ENCODE assay signal across 17 cellular contexts in the genomic region with DNA sequence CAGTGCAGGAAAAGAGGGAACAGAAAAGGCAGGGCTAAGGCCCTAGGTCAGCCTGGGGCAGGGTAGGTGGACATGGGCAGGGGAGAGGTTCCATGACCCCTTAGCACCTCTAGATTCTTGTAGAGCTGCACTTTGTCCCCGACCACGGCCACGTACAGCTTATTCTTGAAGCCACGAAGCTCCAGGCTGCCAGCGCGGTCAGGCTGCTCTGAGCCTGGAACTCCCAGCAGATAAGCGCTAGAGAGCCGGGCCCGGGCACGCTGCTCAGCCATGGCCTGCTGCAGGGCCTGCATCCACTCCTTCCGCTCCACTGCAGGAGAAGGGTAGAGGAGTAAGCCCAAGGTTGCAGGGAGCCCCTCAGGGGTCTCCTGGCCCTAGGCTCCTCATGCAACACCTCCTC. TPM values are rescaled to one million over a fixed set of nuclear protein-coding genes. Genes with fewer than 3 reads are reported as not detected.
DNase-seq lines count a peak whose midpoint lies in the region; ATAC-seq and TF ChIP-seq lines count a peak whose summit lies in the region.
"Had no signal": no experiment of that assay in that cellular context is flagged by ENCODE, and none has a peak within 500 bp of the region (broad histone marks: within the 10 kb centered on the region; RNA-seq: fewer than 3 reads in every experiment).

No MANE protein-coding gene starts in this region.

- H3K9me3 Mint-ChIP-seq in activated naive CD4-positive, alpha-beta T cell treated with anti-CD3 and anti-CD28 coated beads, Interleukin-2, amount 10 ng/mL, durations not matched to agents 7 days and 5 days: no peaks in the 10 kb centered on the region
- no peaks in the 10 kb centered on the region for H3K9me3 Mint-ChIP-seq in activated naive CD4-positive, alpha-beta T cell treated with anti-CD3 and anti-CD28 coated beads, Interleukin-2, amount 50 U/mL, for 72 hours
- H3K9me3 Mint-ChIP-seq in H9: no peaks in the 10 kb centered on the region
- no peaks in the 10 kb centered on the region for H3K9me3 Mint-ChIP-seq in activated CD8-positive, alpha-beta memory T cell treated with anti-CD3 and anti-CD28 coated beads, Interleukin-2, amount 10 ng/mL, durations not matched to agents 7 days and 5 days (ENCODE audit: low read depth)
- H3K9me3 Mint-ChIP-seq: CD14-positive monocyte; CD4-positive, alpha-beta memory T cell had no signal

- H3K4me1 Mint-ChIP-seq in activated naive CD4-positive, alpha-beta T cell treated with anti-CD3 and anti-CD28 coated beads, Interleukin-2, amount 10 ng/mL, durations not matched to agents 7 days and 5 days: no peaks in the 10 kb centered on the region
- peaks cover 32 to 50% of the 10 kb centered on the region in 2 experiments for H3K4me1 Mint-ChIP-seq in H9
- H3K4me1 Mint-ChIP-seq in activated CD8-positive, alpha-beta memory T cell treated with anti-CD3 and anti-CD28 coated beads, Interleukin-2, amount 10 ng/mL, durations not matched to agents 7 days and 5 days: peaks cover 7% of the 10 kb centered on the region

- peak overlapping the region; percentile 49 for H3K27ac Mint-ChIP-seq in activated naive CD4-positive, alpha-beta T cell treated with anti-CD3 and anti-CD28 coated beads, Interleukin-2, amount 10 ng/mL, durations not matched to agents 7 days and 5 days
- peak overlapping the region in 1 of 2 donors; percentile 7 for H3K27ac Mint-ChIP-seq in activated naive CD4-positive, alpha-beta T cell treated with anti-CD3 and anti-CD28 coated beads, Interleukin-2, amount 50 U/mL, for 72 hours
- H3K27ac Mint-ChIP-seq in H9: peak overlapping the region in 2 of 3 experiments; percentile 5 to 64; a peak in 1 of 7 replicates
- H3K27ac Mint-ChIP-seq in activated CD8-positive, alpha-beta memory T cell treated with anti-CD3 and anti-CD28 coated beads, Interleukin-2, amount 10 ng/mL, durations not matched to agents 7 days and 5 days: no peak overlapping the region

- H3K27me3 Mint-ChIP-seq in activated naive CD4-positive, alpha-beta T cell treated with anti-CD3 and anti-CD28 coated beads, Interleukin-2, amount 10 ng/mL, durations not matched to agents 7 days and 5 days: no peaks in the 10 kb centered on the region
- H3K27me3 Mint-ChIP-seq in H9 (ENCODE audit: low read depth): no peaks in the 10 kb centered on the region
- H3K27me3 Mint-ChIP-seq in activated CD8-positive, alpha-beta memory T cell treated with anti-CD3 and anti-CD28 coated beads, Interleukin-2, amount 10 ng/mL, durations not matched to agents 7 days and 5 days: no peaks in the 10 kb centered on the region
- H3K27me3 Mint-ChIP-seq: CD4-positive, alpha-beta memory T cell had no signal

- TF ChIP-seq CTCF in H9 (conservative IDR thresholded peaks at IDR 0.05) (no peak), osteoblast (IDR thresholded peaks at IDR 0.05; ENCODE audit: extremely low read depth, low read depth, low read length) (no peak), psoas muscle (IDR thresholded peaks at IDR 0.05) (no peak)

- H4K5ac ChIP-seq in H9 (ENCODE audit: insufficient read length, low read depth, low read length): no peak overlapping the region

- H3K4me1 ChIP-seq in H9 (ENCODE audit: insufficient read depth, low read length): peaks cover 5% of the 10 kb centered on the region; the same call in 1 of the 2 replicates
- H3K4me1 ChIP-seq in iPS-15b (ENCODE audit: control insufficient read depth, insufficient read depth, low read length): peaks cover 9% of the 10 kb centered on the region
- H3K4me1 ChIP-seq in osteoblast (ENCODE audit: insufficient read depth, low read length): peaks cover 7% of the 10 kb centered on the region
- no peaks in the 10 kb centered on the region for H3K4me1 ChIP-seq in psoas muscle

- H3K4me3 ChIP-seq in iPS-15b (ENCODE audit: low read depth, low read length) (no peak overlapping the region), osteoblast (ENCODE audit: insufficient read depth, low read length) (no peak overlapping the region), psoas muscle (no peak overlapping the region)
- H3K4me3 ChIP-seq: BLaER1, GM23248 had no signal

- H2AK5ac ChIP-seq in H9 (ENCODE audit: insufficient read length, low read length): no peak overlapping the region

- peaks cover 21% of the 10 kb centered on the region for H3K36me3 ChIP-seq in iPS-15b (ENCODE audit: control insufficient read depth, insufficient read depth, low read length)
- H3K36me3 ChIP-seq in osteoblast (ENCODE audit: insufficient read depth, low read length): peaks cover 29% of the 10 kb centered on the region
- H3K36me3 ChIP-seq in psoas muscle (ENCODE audit: insufficient read depth in 1 of 2, low read depth in 1 of 2): peaks cover 0 to 65% of the 10 kb centered on the region in 2 donors

- H3T11ph ChIP-seq in H9 (ENCODE audit: low read length): no peak overlapping the region

- no peak overlapping the region for H3K4ac ChIP-seq in H9 (ENCODE audit: low read depth, low read length)

- H4K20me1 ChIP-seq in H9 (ENCODE audit: control insufficient read depth, insufficient read depth, insufficient read length) (peaks cover 4% of the 10 kb centered on the region), osteoblast (ENCODE audit: insufficient read depth, low read length) (peaks cover 43% of the 10 kb centered on the region)

- no peak overlapping the region for H4K8ac ChIP-seq in H9 (replicated peaks; ENCODE audit: insufficient read length, low read depth, low read length)

- H2BK15ac ChIP-seq in H9 (ENCODE audit: low read depth, low read length): no peak overlapping the region

- no peaks in the 10 kb centered on the region for H3K27me3 ChIP-seq in H9 (ENCODE audit: insufficient read depth, low read length)
- no peaks in the 10 kb centered on the region for H3K27me3 ChIP-seq in iPS-15b (ENCODE audit: control insufficient read depth, insufficient read depth, low read length)
- no peaks in the 10 kb centered on the region for H3K27me3 ChIP-seq in osteoblast (ENCODE audit: insufficient read depth, low read length)
- no peaks in the 10 kb centered on the region for H3K27me3 ChIP-seq in psoas muscle (ENCODE audit: insufficient read depth in 3 of 3, low read length in 2 of 3)
- H3K27me3 ChIP-seq: BLaER1 had no signal

- no peaks in the 10 kb centered on the region for H3K79me2 ChIP-seq in H9 (ENCODE audit: insufficient read depth, low read length)
- peaks cover 29% of the 10 kb centered on the region for H3K79me2 ChIP-seq in osteoblast (ENCODE audit: insufficient read depth, low read length)

- peaks cover 52% of the 10 kb centered on the region for H3K36me3 Mint-ChIP-seq in activated naive CD4-positive, alpha-beta T cell treated with anti-CD3 and anti-CD28 coated beads, Interleukin-2, amount 10 ng/mL, durations not matched to agents 7 days and 5 days
- no peaks in the 10 kb centered on the region for H3K36me3 Mint-ChIP-seq in activated naive CD4-positive, alpha-beta T cell treated with anti-CD3 and anti-CD28 coated beads, Interleukin-2, amount 50 U/mL, for 72 hours
- H3K36me3 Mint-ChIP-seq in H9 (ENCODE audit: insufficient read depth in 1 of 3, low read depth in 3 of 3): peaks cover 13 to 46% (median 27%) of the 10 kb centered on the region in 3 experiments; a peak in 6 of 7 replicates
- peaks cover 10% of the 10 kb centered on the region for H3K36me3 Mint-ChIP-seq in activated CD8-positive, alpha-beta memory T cell treated with anti-CD3 and anti-CD28 coated beads, Interleukin-2, amount 10 ng/mL, durations not matched to agents 7 days and 5 days

- no peak overlapping the region for H3K4me3 Mint-ChIP-seq in activated naive CD4-positive, alpha-beta T cell treated with anti-CD3 and anti-CD28 coated beads, Interleukin-2, amount 10 ng/mL, durations not matched to agents 7 days and 5 days
- no peak overlapping the region for H3K4me3 Mint-ChIP-seq in H9
- H3K4me3 Mint-ChIP-seq in activated CD8-positive, alpha-beta memory T cell treated with anti-CD3 and anti-CD28 coated beads, Interleukin-2, amount 10 ng/mL, durations not matched to agents 7 days and 5 days: no peak overlapping the region
- H3K4me3 Mint-ChIP-seq: CD14-positive monocyte had no signal

- no peak overlapping the region for H3K18ac ChIP-seq in H9 (ENCODE audit: insufficient read length, low read depth, low read length)

- H2BK5ac ChIP-seq in H9 (ENCODE audit: insufficient read length, low read length): no peak overlapping the region

- H3K56ac ChIP-seq in H9 (ENCODE audit: insufficient read length, low read depth, low read length): no peak overlapping the region

- no peak overlapping the region for H3K27ac ChIP-seq in H9 (ENCODE audit: insufficient read length, low read depth, low read length)
- no peak overlapping the region for H3K27ac ChIP-seq in osteoblast (ENCODE audit: low read depth, low read length)
- H3K27ac ChIP-seq in psoas muscle: no peak overlapping the region
- H3K27ac ChIP-seq: BLaER1, GM23248 had no signal

- no peak overlapping the region for H2BK12ac ChIP-seq in H9 (ENCODE audit: insufficient read length, low read depth, low read length)

- H3K9ac ChIP-seq in H9 (ENCODE audit: extremely low read depth, insufficient read length, low read length): no peak overlapping the region
- peak overlapping the region; percentile 24 for H3K9ac ChIP-seq in iPS-15b (ENCODE audit: low read depth, low read length)
- H3K9ac ChIP-seq: GM23248 had no signal

- H2AFZ ChIP-seq in H9 (ENCODE audit: low read length): no peak overlapping the region
- no peak overlapping the region for H2AFZ ChIP-seq in osteoblast (ENCODE audit: low read length)
- H2AFZ ChIP-seq: GM23248 had no signal

- no peak overlapping the region for H3K4me2 ChIP-seq in H9 (ENCODE audit: insufficient read depth, insufficient read length, low read length)
- H3K4me2 ChIP-seq in osteoblast (ENCODE audit: insufficient read depth, low read length): no peak overlapping the region

- H3K9me3 ChIP-seq in H9 (ENCODE audit: control insufficient read depth, low read depth, low read length) (no peaks in the 10 kb centered on the region), iPS-15b (ENCODE audit: control insufficient read depth, insufficient read depth, low read length) (no peaks in the 10 kb centered on the region), osteoblast (ENCODE audit: low read depth, low read length) (no peaks in the 10 kb centered on the region), psoas muscle (no peaks in the 10 kb centered on the region)
- H3K9me3 ChIP-seq: BLaER1 had no signal

- H3K23ac ChIP-seq in H9 (ENCODE audit: insufficient read length, low read depth, low read length): no peak overlapping the region

- H2BK20ac ChIP-seq in H9 (ENCODE audit: low read depth, low read length, poor library complexity, severe bottlenecking): no peak overlapping the region

- H2BK120ac ChIP-seq in H9 (ENCODE audit: low read depth, low read length, poor library complexity, severe bottlenecking): no peak overlapping the region

- no peaks in the 10 kb centered on the region for H3K79me1 ChIP-seq in H9 (ENCODE audit: insufficient read depth, low read depth, low read length, poor library complexity, severe bottlenecking)

- intact Hi-C loops in psoas muscle (cut with DNase I): no loop called here

- H4K91ac ChIP-seq in H9 (ENCODE audit: insufficient read length, low read depth, low read length): no peak overlapping the region

- ATAC-seq in activated naive CD4-positive, alpha-beta T cell treated with anti-CD3 and anti-CD28 coated beads, Interleukin-2, amount 50 U/mL, for 72 hours: no peak
- no peak for ATAC-seq in activated CD8-positive, alpha-beta memory T cell treated with anti-CD3 and anti-CD28 coated beads, Interleukin-2, amount 10 ng/mL, durations not matched to agents 7 days and 5 days
- ATAC-seq in psoas muscle: no peak

- CTCF ChIA-PET in activated naive CD4-positive, alpha-beta T cell treated with anti-CD3 and anti-CD28 coated beads, Interleukin-2, amount 10 ng/mL, durations not matched to agents 7 days and 5 days (lab: Charles Lee): no interaction called here
- CTCF ChIA-PET in activated CD8-positive, alpha-beta memory T cell treated with anti-CD3 and anti-CD28 coated beads, Interleukin-2, amount 10 ng/mL, durations not matched to agents 7 days and 5 days (lab: Charles Lee): no interaction called here

- DNase-seq in activated naive CD4-positive, alpha-beta T cell treated with anti-CD3 and anti-CD28 coated beads, Interleukin-2, amount 10 ng/mL, durations not matched to agents 7 days and 5 days: no peak
- no peak for DNase-seq in activated naive CD4-positive, alpha-beta T cell treated with anti-CD3 and anti-CD28 coated beads, Interleukin-2, amount 50 U/mL, for 72 hours (ENCODE audit: low spot score in 2 of 2)
- DNase-seq in H9 (no peak), osteoblast (ENCODE audit: insufficient read length, low spot score, missing footprints) (peak; percentile 51), DMS53 (lab: John Stamatoyannopoulos, UW) (no peak), psoas muscle (no peak)
- DNase-seq in activated CD8-positive, alpha-beta memory T cell treated with anti-CD3 and anti-CD28 coated beads, Interleukin-2, amount 10 ng/mL, durations not matched to agents 7 days and 5 days: no peak
- DNase-seq: 8988T; CD4-positive, alpha-beta memory T cell; DND-41; EL; GM23248; HCEC 1CT had no signal

- WGBS in H9 (ENCODE audit: extremely low coverage, insufficient read length, low lambda C conversion rate): no CpG with 5 or more reads among the region's 11 CpGs
- WGBS in psoas muscle, 3 donors: 92 to 95% (median 94%) methylated on average over 11 of the region's 11 CpGs

- H3K23me2 ChIP-seq in H9 (ENCODE audit: insufficient read length, low read depth, low read length, poor library complexity, severe bottlenecking): peaks cover 3% of the 10 kb centered on the region

- no peak overlapping the region for H3K14ac ChIP-seq in H9 (ENCODE audit: insufficient read depth, low read length)

RNA-seq across cellular contexts. Expression of a gene that starts 36.1 kb away (rescaled TPM):
- total RNA-seq in activated naive CD4-positive, alpha-beta T cell treated with anti-CD3 and anti-CD28 coated beads, Interleukin-2, amount 50 U/mL, for 72 hours: under 1 TPM; 0.68 to 0.97 TPM
- total RNA-seq in H9 (2021): 3.4 and 4.3 TPM in 2 replicates
- 0.36 and 0.59 TPM in 2 replicates for total RNA-seq in osteoblast
- total RNA-seq in activated CD8-positive, alpha-beta memory T cell treated with anti-CD3 and anti-CD28 coated beads, Interleukin-2, amount 10 ng/mL, durations not matched to agents 7 days and 5 days: under 1 TPM; 0.67 to 0.75 TPM
- total RNA-seq in psoas muscle: 10 to 100 TPM in 2 of 4 donors, 1 to 10 TPM in 2; 6.0 to 20.1 (median 10.1) TPM
- polyA plus RNA-seq in psoas muscle: 10 to 100 TPM in 1 of 3 donors, 1 to 10 TPM in 2; 6.9 to 16.6 (median 7.6) TPM
- total RNA-seq: G401 had no signal

RNA-seq across cellular contexts. Expression of a gene that starts 41.9 kb away (rescaled TPM):
- total RNA-seq in activated naive CD4-positive, alpha-beta T cell treated with anti-CD3 and anti-CD28 coated beads, Interleukin-2, amount 50 U/mL, for 72 hours: 100 to 1,000 TPM; 102 to 121 TPM
- total RNA-seq in H9 (2021) (59.4 and 63.0 TPM in 2 replicates), osteoblast (91.6 and 95.2 TPM in 2 replicates), psoas muscle (10 to 100 TPM; 16.0 to 27.5 (median 18.9) TPM)
- 100 to 1,000 TPM in 1 of 2 experiments, 10 to 100 TPM in 1; 96.5 to 104 TPM for total RNA-seq in activated CD8-positive, alpha-beta memory T cell treated with anti-CD3 and anti-CD28 coated beads, Interleukin-2, amount 10 ng/mL, durations not matched to agents 7 days and 5 days
- 10 to 100 TPM; 16.8 to 19.8 (median 17.5) TPM for polyA plus RNA-seq in psoas muscle
